15 cellular contexts compared by ENCODE assay signal in genomic region chr7:108066486-108066885, GRCh38.
"Had no signal": no experiment of that assay in that cellular context is flagged by ENCODE, and none has a peak within 500 bp of the region (broad histone marks: within the 10 kb centered on the region; RNA-seq: fewer than 3 reads in every experiment).

No MANE protein-coding gene starts in this region.

- H3K36me3 Mint-ChIP-seq: activated CD4-positive, alpha-beta memory T cell treated with anti-CD3 and anti-CD28 coated beads for 36 hours; naive thymus-derived CD4-positive, alpha-beta T cell; stimulated activated naive B cell treated with anti-CD40 and anti-IgM and Interleukin-4, amounts not matched to agents 10 μg/mL and 1 μg/mL and 100 μg/mL, for 72 hours; T-cell had no signal

- H3K36me3 ChIP-seq: lower lobe of right lung, sigmoid colon, transverse colon had no signal

- ATAC-seq: activated T-cell treated with anti-CD3 and anti-CD28 coated beads, Interleukin-2, amount 50 U/mL, for 72 hours; lower lobe of right lung; naive thymus-derived CD4-positive, alpha-beta T cell; stimulated activated naive B cell treated with anti-CD40 and anti-IgM and Interleukin-4, amounts not matched to agents 10 μg/mL and 1 μg/mL and 100 μg/mL, for 72 hours; T-cell had no signal

- H3K9me3 ChIP-seq: lower lobe of right lung, sigmoid colon, transverse colon had no signal

- H3K4me1 Mint-ChIP-seq: naive thymus-derived CD4-positive, alpha-beta T cell; T-cell had no signal

- DNase-seq: activated CD4-positive, alpha-beta memory T cell treated with anti-CD3 and anti-CD28 coated beads for 36 hours; activated gamma-delta T cell treated with Interleukin-2 at 50 U/mL for 16 hours; activated T-cell treated with anti-CD3 and anti-CD28 coated beads, Interleukin-2, amount 50 U/mL, for 72 hours; aorta; hypothalamus; lower lobe of right lung; naive thymus-derived CD4-positive, alpha-beta T cell; nucleus accumbens; sigmoid colon; stimulated activated CD4-positive, alpha-beta T cell treated with anti-CD3 and anti-CD28 coated beads, Interleukin-2, amount 100 ng/mL, for 24 hours; stimulated activated naive B cell treated with anti-CD40 and anti-IgM and Interleukin-4, amounts not matched to agents 10 μg/mL and 1 μg/mL and 100 μg/mL, for 72 hours; T-cell; T1000; transverse colon had no signal

- H3K27ac ChIP-seq: lower lobe of right lung, sigmoid colon, transverse colon, VCaP had no signal

- H3K27me3 ChIP-seq: sigmoid colon, transverse colon had no signal

- H3K4me3 ChIP-seq: lower lobe of right lung, sigmoid colon, transverse colon had no signal

- H3K27ac Mint-ChIP-seq: activated CD4-positive, alpha-beta memory T cell treated with anti-CD3 and anti-CD28 coated beads for 36 hours; activated T-cell treated with anti-CD3 and anti-CD28 coated beads, Interleukin-2, amount 50 U/mL, for 72 hours; naive thymus-derived CD4-positive, alpha-beta T cell; stimulated activated naive B cell treated with anti-CD40 and anti-IgM and Interleukin-4, amounts not matched to agents 10 μg/mL and 1 μg/mL and 100 μg/mL, for 72 hours; T-cell had no signal

- H3K9me3 Mint-ChIP-seq: activated CD4-positive, alpha-beta memory T cell treated with anti-CD3 and anti-CD28 coated beads for 36 hours; activated T-cell treated with anti-CD3 and anti-CD28 coated beads, Interleukin-2, amount 50 U/mL, for 72 hours; naive thymus-derived CD4-positive, alpha-beta T cell; stimulated activated naive B cell treated with anti-CD40 and anti-IgM and Interleukin-4, amounts not matched to agents 10 μg/mL and 1 μg/mL and 100 μg/mL, for 72 hours; T-cell had no signal

- H3K4me3 Mint-ChIP-seq: activated CD4-positive, alpha-beta memory T cell treated with anti-CD3 and anti-CD28 coated beads for 36 hours; activated T-cell treated with anti-CD3 and anti-CD28 coated beads, Interleukin-2, amount 50 U/mL, for 72 hours; naive thymus-derived CD4-positive, alpha-beta T cell; stimulated activated naive B cell treated with anti-CD40 and anti-IgM and Interleukin-4, amounts not matched to agents 10 μg/mL and 1 μg/mL and 100 μg/mL, for 72 hours; T-cell had no signal

- H3K4me1 ChIP-seq: lower lobe of right lung, sigmoid colon, transverse colon had no signal

- H3K27me3 Mint-ChIP-seq: activated CD4-positive, alpha-beta memory T cell treated with anti-CD3 and anti-CD28 coated beads for 36 hours; T-cell had no signal
